1 cellular context compared by ENCODE assay signal in genomic region chr4:6716018-6716911, GRCh38.
TF ChIP-seq lines count a peak whose summit lies in the region.

A gene with protein sequence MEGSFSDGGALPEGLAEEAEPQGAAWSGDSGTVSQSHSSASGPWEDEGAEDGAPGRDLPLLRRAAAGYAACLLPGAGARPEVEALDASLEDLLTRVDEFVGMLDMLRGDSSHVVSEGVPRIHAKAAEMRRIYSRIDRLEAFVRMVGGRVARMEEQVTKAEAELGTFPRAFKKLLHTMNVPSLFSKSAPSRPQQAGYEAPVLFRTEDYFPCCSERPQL (plus strand): TSS chr4:6716174. CDS start chr4:6716210, 36 bp downstream.

TF ChIP-seq in K562, 482 proteins besides CTCF, POLR2A, EP300 and RAD21 (continued from another document and continues in another):
- TF ChIP-seq SNRNP70 (optimal IDR thresholded peaks at IDR 0.05; ENCODE audit: low read depth, low read length), result no peak
- TF ChIP-seq, protein P1, sequence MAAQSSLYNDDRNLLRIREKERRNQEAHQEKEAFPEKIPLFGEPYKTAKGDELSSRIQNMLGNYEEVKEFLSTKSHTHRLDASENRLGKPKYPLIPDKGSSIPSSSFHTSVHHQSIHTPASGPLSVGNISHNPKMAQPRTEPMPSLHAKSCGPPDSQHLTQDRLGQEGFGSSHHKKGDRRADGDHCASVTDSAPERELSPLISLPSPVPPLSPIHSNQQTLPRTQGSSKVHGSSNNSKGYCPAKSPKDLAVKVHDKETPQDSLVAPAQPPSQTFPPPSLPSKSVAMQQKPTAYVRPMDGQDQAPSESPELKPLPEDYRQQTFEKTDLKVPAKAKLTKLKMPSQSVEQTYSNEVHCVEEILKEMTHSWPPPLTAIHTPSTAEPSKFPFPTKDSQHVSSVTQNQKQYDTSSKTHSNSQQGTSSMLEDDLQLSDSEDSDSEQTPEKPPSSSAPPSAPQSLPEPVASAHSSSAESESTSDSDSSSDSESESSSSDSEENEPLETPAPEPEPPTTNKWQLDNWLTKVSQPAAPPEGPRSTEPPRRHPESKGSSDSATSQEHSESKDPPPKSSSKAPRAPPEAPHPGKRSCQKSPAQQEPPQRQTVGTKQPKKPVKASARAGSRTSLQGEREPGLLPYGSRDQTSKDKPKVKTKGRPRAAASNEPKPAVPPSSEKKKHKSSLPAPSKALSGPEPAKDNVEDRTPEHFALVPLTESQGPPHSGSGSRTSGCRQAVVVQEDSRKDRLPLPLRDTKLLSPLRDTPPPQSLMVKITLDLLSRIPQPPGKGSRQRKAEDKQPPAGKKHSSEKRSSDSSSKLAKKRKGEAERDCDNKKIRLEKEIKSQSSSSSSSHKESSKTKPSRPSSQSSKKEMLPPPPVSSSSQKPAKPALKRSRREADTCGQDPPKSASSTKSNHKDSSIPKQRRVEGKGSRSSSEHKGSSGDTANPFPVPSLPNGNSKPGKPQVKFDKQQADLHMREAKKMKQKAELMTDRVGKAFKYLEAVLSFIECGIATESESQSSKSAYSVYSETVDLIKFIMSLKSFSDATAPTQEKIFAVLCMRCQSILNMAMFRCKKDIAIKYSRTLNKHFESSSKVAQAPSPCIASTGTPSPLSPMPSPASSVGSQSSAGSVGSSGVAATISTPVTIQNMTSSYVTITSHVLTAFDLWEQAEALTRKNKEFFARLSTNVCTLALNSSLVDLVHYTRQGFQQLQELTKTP (IDR thresholded peaks at IDR 0.05; ENCODE audit: low read depth in 1 of 2, partially characterized antibody in 2 of 2), result no peak
- TF ChIP-seq XRCC4 (IDR thresholded peaks at IDR 0.05; ENCODE audit: extremely low read depth, insufficient read depth, insufficient read length), result no peak
- peak; percentile 88 for TF ChIP-seq CTCFL (IDR thresholded peaks at IDR 0.05; ENCODE audit: borderline replicate concordance, insufficient read depth, low read depth, low read length, poor library complexity, severe bottlenecking)
- TF ChIP-seq KAT8 (IDR thresholded peaks at IDR 0.05; ENCODE audit: low read depth), result no peak
- TF ChIP-seq, protein P2, sequence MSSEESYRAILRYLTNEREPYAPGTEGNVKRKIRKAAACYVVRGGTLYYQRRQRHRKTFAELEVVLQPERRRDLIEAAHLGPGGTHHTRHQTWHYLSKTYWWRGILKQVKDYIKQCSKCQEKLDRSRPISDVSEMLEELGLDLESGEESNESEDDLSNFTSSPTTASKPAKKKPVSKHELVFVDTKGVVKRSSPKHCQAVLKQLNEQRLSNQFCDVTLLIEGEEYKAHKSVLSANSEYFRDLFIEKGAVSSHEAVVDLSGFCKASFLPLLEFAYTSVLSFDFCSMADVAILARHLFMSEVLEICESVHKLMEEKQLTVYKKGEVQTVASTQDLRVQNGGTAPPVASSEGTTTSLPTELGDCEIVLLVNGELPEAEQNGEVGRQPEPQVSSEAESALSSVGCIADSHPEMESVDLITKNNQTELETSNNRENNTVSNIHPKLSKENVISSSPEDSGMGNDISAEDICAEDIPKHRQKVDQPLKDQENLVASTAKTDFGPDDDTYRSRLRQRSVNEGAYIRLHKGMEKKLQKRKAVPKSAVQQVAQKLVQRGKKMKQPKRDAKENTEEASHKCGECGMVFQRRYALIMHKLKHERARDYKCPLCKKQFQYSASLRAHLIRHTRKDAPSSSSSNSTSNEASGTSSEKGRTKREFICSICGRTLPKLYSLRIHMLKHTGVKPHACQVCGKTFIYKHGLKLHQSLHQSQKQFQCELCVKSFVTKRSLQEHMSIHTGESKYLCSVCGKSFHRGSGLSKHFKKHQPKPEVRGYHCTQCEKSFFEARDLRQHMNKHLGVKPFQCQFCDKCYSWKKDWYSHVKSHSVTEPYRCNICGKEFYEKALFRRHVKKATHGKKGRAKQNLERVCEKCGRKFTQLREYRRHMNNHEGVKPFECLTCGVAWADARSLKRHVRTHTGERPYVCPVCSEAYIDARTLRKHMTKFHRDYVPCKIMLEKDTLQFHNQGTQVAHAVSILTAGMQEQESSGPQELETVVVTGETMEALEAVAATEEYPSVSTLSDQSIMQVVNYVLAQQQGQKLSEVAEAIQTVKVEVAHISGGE (CRISPR knock-in tag; IDR thresholded peaks at IDR 0.05), result peak in 1 of 3 experiments; percentile 90; a peak in 2 of 6 replicates
- TF ChIP-seq THAP7 (CRISPR knock-in tag; IDR thresholded peaks at IDR 0.05), result peak; percentile 76; the same call in 1 of the 2 replicates
- TF ChIP-seq MTF1 (CRISPR knock-in tag; IDR thresholded peaks at IDR 0.05; ENCODE audit: borderline replicate concordance), result no peak
- TF ChIP-seq LEF1 (IDR thresholded peaks at IDR 0.05), result no peak
- TF ChIP-seq ZNF444 (CRISPR knock-in tag; IDR thresholded peaks at IDR 0.05), result no peak
- TF ChIP-seq MEF2D (tag; conservative IDR thresholded peaks at IDR 0.05; ENCODE audit: low read depth), result no peak
- no peak for TF ChIP-seq PTTG1 (tag; IDR thresholded peaks at IDR 0.05; ENCODE audit: low read depth)
- TF ChIP-seq ZNF121 (CRISPR knock-in tag; conservative IDR thresholded peaks at IDR 0.05), result no peak
- TF ChIP-seq CREM (IDR thresholded peaks at IDR 0.05; ENCODE audit: low read depth), result peak; percentile 83
- no peak for TF ChIP-seq RAD51 (IDR thresholded peaks at IDR 0.05; ENCODE audit: borderline replicate concordance, low read depth)
- no peak for TF ChIP-seq FOXA1 (IDR thresholded peaks at IDR 0.05; ENCODE audit: borderline replicate concordance)
- peak; percentile 71 for TF ChIP-seq CCNT2 (IDR thresholded peaks at IDR 0.05; ENCODE audit: borderline replicate concordance, extremely low read depth, insufficient read length, low read depth, low read length)
- peak; percentile 97 for TF ChIP-seq CXXC5 (CRISPR knock-in tag; IDR thresholded peaks at IDR 0.05)
- no peak for TF ChIP-seq CHD4 (IDR thresholded peaks at IDR 0.05; ENCODE audit: insufficient read depth, insufficient replicate concordance, low read depth, low read length, poor library complexity, severe bottlenecking)
- TF ChIP-seq, protein P3, sequence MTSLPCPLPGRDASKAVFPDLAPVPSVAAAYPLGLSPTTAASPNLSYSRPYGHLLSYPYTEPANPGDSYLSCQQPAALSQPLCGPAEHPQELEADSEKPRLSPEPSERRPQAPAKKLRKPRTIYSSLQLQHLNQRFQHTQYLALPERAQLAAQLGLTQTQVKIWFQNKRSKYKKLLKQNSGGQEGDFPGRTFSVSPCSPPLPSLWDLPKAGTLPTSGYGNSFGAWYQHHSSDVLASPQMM (CRISPR knock-in tag; IDR thresholded peaks at IDR 0.05), result no peak
- no peak for TF ChIP-seq ZNF239 (CRISPR knock-in tag; IDR thresholded peaks at IDR 0.05)
- no peak for TF ChIP-seq ETV6 (IDR thresholded peaks at IDR 0.05; ENCODE audit: borderline replicate concordance in 1 of 2, low read depth in 2 of 2, low read length in 1 of 2)
- TF ChIP-seq ETV6 (CRISPR knock-in tag; IDR thresholded peaks at IDR 0.05; ENCODE audit: borderline replicate concordance), result no peak
- no peak for TF ChIP-seq CCAR2 (IDR thresholded peaks at IDR 0.05; ENCODE audit: low read depth, low read length)
- TF ChIP-seq ZNF184 (CRISPR knock-in tag; IDR thresholded peaks at IDR 0.05), result no peak
- TF ChIP-seq ZNF212 (CRISPR knock-in tag; IDR thresholded peaks at IDR 0.05), result no peak; the same call in 1 of the 2 replicates
- no peak for TF ChIP-seq PTRF (tag; IDR thresholded peaks at IDR 0.05)
- TF ChIP-seq KDM2B (CRISPR knock-in tag; IDR thresholded peaks at IDR 0.05), result 0 out of 2 replicates have a peak, but pooled peaks have one; percentile 51
- TF ChIP-seq ZNF639 (CRISPR knock-in tag; conservative IDR thresholded peaks at IDR 0.05 in 1 of 2, IDR thresholded peaks at IDR 0.05 in 1 of 2), result peak in 1 of 2 experiments; percentile 88; a peak in 2 of 4 replicates
- no peak for TF ChIP-seq ZFP36 (IDR thresholded peaks at IDR 0.05; ENCODE audit: low read depth, low read length, partially characterized antibody)
- TF ChIP-seq, protein P4, sequence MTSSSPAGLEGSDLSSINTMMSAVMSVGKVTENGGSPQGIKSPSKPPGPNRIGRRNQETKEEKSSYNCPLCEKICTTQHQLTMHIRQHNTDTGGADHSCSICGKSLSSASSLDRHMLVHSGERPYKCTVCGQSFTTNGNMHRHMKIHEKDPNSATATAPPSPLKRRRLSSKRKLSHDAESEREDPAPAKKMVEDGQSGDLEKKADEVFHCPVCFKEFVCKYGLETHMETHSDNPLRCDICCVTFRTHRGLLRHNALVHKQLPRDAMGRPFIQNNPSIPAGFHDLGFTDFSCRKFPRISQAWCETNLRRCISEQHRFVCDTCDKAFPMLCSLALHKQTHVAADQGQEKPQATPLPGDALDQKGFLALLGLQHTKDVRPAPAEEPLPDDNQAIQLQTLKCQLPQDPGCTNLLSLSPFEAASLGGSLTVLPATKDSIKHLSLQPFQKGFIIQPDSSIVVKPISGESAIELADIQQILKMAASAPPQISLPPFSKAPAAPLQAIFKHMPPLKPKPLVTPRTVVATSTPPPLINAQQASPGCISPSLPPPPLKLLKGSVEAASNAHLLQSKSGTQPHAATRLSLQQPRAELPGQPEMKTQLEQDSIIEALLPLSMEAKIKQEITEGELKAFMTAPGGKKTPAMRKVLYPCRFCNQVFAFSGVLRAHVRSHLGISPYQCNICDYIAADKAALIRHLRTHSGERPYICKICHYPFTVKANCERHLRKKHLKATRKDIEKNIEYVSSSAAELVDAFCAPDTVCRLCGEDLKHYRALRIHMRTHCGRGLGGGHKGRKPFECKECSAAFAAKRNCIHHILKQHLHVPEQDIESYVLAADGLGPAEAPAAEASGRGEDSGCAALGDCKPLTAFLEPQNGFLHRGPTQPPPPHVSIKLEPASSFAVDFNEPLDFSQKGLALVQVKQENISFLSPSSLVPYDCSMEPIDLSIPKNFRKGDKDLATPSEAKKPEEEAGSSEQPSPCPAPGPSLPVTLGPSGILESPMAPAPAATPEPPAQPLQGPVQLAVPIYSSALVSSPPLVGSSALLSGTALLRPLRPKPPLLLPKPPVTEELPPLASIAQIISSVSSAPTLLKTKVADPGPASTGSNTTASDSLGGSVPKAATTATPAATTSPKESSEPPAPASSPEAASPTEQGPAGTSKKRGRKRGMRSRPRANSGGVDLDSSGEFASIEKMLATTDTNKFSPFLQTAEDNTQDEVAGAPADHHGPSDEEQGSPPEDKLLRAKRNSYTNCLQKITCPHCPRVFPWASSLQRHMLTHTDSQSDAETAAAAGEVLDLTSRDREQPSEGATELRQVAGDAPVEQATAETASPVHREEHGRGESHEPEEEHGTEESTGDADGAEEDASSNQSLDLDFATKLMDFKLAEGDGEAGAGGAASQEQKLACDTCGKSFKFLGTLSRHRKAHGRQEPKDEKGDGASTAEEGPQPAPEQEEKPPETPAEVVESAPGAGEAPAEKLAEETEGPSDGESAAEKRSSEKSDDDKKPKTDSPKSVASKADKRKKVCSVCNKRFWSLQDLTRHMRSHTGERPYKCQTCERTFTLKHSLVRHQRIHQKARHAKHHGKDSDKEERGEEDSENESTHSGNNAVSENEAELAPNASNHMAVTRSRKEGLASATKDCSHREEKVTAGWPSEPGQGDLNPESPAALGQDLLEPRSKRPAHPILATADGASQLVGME (CRISPR knock-in tag; IDR thresholded peaks at IDR 0.05), result peak; percentile 14; the same call in 1 of the 2 replicates
- no peak for TF ChIP-seq SETDB1 (IDR thresholded peaks at IDR 0.05; ENCODE audit: low read length)
- TF ChIP-seq, protein P5, sequence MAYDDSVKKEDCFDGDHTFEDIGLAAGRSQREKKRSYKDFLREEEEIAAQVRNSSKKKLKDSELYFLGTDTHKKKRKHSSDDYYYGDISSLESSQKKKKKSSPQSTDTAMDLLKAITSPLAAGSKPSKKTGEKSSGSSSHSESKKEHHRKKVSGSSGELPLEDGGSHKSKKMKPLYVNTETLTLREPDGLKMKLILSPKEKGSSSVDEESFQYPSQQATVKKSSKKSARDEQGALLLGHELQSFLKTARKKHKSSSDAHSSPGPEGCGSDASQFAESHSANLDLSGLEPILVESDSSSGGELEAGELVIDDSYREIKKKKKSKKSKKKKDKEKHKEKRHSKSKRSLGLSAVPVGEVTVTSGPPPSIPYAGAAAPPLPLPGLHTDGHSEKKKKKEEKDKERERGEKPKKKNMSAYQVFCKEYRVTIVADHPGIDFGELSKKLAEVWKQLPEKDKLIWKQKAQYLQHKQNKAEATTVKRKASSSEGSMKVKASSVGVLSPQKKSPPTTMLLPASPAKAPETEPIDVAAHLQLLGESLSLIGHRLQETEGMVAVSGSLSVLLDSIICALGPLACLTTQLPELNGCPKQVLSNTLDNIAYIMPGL (CRISPR knock-in tag; IDR thresholded peaks at IDR 0.05), result peak; percentile 84
- no peak for TF ChIP-seq TAF7 (tag; IDR thresholded peaks at IDR 0.05)
- TF ChIP-seq ZNF408 (CRISPR knock-in tag; IDR thresholded peaks at IDR 0.05; ENCODE audit: low read depth), result no peak
- peak; percentile 58 to 79 for TF ChIP-seq MNT (conservative IDR thresholded peaks at IDR 0.05)
